1 cellular context compared by ENCODE assay signal in the genomic region with DNA sequence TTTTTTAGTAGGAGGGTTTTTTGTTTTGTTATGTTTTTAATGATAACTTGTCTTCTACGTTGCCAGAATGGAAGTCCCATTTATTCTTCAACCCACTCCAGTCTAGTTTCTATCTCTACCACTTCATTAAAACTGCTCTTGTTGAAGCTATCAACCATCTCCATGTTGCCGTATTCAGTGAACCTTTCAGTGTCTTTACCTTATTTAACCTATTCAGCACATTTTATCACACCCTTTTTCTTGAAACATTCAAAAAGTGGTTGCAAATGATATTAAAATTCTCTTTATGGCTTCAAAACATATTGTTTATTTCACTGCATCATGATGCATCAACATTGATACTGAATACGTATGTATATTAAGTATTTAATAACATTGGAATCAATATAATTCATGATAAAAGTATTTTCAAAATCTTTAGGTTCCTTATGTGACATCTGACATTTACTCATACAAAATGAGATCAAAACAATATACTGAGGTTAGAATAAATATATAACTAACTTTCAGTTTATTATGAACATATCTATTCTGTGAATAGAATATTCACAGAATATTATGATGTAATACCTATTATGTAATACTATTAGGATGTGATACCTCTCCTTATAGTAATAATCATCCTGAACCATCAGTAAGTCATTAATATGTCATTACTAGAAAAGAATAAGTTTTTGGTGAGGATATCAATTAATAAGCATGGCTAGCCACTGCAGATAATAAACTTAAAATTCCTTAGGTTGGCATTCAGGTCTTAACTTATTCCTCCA.
TF ChIP-seq lines count a peak whose summit lies in the region.

No MANE protein-coding gene starts in this region.

TF ChIP-seq in HepG2, 621 proteins besides CTCF, POLR2A, EP300 and RAD21 (continued from another document):
- TF ChIP-seq, protein P1, sequence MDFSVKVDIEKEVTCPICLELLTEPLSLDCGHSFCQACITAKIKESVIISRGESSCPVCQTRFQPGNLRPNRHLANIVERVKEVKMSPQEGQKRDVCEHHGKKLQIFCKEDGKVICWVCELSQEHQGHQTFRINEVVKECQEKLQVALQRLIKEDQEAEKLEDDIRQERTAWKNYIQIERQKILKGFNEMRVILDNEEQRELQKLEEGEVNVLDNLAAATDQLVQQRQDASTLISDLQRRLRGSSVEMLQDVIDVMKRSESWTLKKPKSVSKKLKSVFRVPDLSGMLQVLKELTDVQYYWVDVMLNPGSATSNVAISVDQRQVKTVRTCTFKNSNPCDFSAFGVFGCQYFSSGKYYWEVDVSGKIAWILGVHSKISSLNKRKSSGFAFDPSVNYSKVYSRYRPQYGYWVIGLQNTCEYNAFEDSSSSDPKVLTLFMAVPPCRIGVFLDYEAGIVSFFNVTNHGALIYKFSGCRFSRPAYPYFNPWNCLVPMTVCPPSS (IDR thresholded peaks at IDR 0.05), result no peak
- TF ChIP-seq REL (CRISPR knock-in tag; conservative IDR thresholded peaks at IDR 0.05) (no peak), GPN1 (CRISPR knock-in tag; IDR thresholded peaks at IDR 0.05; ENCODE audit: borderline replicate concordance) (no peak), PHF5A (CRISPR knock-in tag; IDR thresholded peaks at IDR 0.05; ENCODE audit: low read depth, unreplicated experiment) (no peak), MAFF (IDR thresholded peaks at IDR 0.05; ENCODE audit: low read depth, low read length) (peak; percentile 34; the same call in 1 of the 2 replicates), ZNF354B (CRISPR knock-in tag; IDR thresholded peaks at IDR 0.05) (no peak), SAP130 (CRISPR knock-in tag; IDR thresholded peaks at IDR 0.05; ENCODE audit: low read depth) (no peak), NFYC (CRISPR knock-in tag; IDR thresholded peaks at IDR 0.05) (no peak), ZNF451 (CRISPR knock-in tag; IDR thresholded peaks at IDR 0.05) (no peak), SMARCE1 (IDR thresholded peaks at IDR 0.05; ENCODE audit: borderline replicate concordance) (no peak)
- TF ChIP-seq, protein P2, sequence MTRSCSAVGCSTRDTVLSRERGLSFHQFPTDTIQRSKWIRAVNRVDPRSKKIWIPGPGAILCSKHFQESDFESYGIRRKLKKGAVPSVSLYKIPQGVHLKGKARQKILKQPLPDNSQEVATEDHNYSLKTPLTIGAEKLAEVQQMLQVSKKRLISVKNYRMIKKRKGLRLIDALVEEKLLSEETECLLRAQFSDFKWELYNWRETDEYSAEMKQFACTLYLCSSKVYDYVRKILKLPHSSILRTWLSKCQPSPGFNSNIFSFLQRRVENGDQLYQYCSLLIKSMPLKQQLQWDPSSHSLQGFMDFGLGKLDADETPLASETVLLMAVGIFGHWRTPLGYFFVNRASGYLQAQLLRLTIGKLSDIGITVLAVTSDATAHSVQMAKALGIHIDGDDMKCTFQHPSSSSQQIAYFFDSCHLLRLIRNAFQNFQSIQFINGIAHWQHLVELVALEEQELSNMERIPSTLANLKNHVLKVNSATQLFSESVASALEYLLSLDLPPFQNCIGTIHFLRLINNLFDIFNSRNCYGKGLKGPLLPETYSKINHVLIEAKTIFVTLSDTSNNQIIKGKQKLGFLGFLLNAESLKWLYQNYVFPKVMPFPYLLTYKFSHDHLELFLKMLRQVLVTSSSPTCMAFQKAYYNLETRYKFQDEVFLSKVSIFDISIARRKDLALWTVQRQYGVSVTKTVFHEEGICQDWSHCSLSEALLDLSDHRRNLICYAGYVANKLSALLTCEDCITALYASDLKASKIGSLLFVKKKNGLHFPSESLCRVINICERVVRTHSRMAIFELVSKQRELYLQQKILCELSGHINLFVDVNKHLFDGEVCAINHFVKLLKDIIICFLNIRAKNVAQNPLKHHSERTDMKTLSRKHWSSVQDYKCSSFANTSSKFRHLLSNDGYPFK (CRISPR knock-in tag; IDR thresholded peaks at IDR 0.05; ENCODE audit: borderline replicate concordance), result no peak
- TF ChIP-seq, protein P3, sequence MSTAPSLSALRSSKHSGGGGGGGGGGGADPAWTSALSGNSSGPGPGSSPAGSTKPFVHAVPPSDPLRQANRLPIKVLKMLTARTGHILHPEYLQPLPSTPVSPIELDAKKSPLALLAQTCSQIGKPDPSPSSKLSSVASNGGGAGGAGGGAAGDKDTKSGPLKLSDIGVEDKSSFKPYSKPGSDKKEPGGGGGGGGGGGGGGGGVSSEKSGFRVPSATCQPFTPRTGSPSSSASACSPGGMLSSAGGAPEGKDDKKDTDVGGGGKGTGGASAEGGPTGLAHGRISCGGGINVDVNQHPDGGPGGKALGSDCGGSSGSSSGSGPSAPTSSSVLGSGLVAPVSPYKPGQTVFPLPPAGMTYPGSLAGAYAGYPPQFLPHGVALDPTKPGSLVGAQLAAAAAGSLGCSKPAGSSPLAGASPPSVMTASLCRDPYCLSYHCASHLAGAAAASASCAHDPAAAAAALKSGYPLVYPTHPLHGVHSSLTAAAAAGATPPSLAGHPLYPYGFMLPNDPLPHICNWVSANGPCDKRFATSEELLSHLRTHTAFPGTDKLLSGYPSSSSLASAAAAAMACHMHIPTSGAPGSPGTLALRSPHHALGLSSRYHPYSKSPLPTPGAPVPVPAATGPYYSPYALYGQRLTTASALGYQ (CRISPR knock-in tag; IDR thresholded peaks at IDR 0.05), result no peak
- TF ChIP-seq, protein P4, sequence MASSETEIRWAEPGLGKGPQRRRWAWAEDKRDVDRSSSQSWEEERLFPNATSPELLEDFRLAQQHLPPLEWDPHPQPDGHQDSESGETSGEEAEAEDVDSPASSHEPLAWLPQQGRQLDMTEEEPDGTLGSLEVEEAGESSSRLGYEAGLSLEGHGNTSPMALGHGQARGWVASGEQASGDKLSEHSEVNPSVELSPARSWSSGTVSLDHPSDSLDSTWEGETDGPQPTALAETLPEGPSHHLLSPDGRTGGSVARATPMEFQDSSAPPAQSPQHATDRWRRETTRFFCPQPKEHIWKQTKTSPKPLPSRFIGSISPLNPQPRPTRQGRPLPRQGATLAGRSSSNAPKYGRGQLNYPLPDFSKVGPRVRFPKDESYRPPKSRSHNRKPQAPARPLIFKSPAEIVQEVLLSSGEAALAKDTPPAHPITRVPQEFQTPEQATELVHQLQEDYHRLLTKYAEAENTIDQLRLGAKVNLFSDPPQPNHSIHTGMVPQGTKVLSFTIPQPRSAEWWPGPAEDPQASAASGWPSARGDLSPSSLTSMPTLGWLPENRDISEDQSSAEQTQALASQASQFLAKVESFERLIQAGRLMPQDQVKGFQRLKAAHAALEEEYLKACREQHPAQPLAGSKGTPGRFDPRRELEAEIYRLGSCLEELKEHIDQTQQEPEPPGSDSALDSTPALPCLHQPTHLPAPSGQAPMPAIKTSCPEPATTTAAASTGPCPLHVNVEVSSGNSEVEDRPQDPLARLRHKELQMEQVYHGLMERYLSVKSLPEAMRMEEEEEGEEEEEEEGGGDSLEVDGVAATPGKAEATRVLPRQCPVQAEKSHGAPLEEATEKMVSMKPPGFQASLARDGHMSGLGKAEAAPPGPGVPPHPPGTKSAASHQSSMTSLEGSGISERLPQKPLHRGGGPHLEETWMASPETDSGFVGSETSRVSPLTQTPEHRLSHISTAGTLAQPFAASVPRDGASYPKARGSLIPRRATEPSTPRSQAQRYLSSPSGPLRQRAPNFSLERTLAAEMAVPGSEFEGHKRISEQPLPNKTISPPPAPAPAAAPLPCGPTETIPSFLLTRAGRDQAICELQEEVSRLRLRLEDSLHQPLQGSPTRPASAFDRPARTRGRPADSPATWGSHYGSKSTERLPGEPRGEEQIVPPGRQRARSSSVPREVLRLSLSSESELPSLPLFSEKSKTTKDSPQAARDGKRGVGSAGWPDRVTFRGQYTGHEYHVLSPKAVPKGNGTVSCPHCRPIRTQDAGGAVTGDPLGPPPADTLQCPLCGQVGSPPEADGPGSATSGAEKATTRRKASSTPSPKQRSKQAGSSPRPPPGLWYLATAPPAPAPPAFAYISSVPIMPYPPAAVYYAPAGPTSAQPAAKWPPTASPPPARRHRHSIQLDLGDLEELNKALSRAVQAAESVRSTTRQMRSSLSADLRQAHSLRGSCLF (CRISPR knock-in tag; IDR thresholded peaks at IDR 0.05; ENCODE audit: borderline replicate concordance), result no peak
- TF ChIP-seq, protein P5, sequence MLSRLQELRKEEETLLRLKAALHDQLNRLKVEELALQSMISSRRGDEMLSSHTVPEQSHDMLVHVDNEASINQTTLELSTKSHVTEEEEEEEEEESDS (CRISPR knock-in tag; IDR thresholded peaks at IDR 0.05; ENCODE audit: borderline replicate concordance), result no peak
